ENCODE assay signal across 18 cellular contexts in the genomic region with DNA sequence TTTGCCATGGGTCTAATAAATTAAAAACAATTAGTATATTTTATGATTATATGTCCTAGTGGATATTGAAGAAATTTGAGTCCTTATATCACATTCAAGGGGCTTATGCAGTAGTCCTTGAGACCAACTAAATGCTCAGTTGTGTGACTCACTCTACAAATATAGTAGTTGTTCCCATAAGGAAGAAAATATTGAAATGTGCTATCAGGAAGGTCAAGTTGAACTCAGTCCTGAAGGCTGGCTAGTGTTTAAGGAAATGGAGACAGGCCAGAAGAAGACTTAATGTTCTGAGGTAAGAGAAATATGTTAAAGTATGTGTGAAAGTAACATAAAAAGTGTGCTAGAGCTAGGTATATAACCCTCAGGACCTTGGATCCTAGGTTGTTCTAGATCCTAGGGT.
"Had no signal": no experiment of that assay in that cellular context is flagged by ENCODE, and none has a peak within 500 bp of the region (broad histone marks: within the 10 kb centered on the region; RNA-seq: fewer than 3 reads in every experiment).

No MANE protein-coding gene starts in this region.

- DNase-seq: activated CD4-positive, alpha-beta memory T cell treated with anti-CD3 and anti-CD28 coated beads for 36 hours; activated CD4-positive, alpha-beta T cell treated with anti-CD3 and anti-CD28 coated beads for 1 hour; activated CD8-positive, alpha-beta memory T cell treated with anti-CD3 and anti-CD28 coated beads, Interleukin-2, amount 10 ng/mL, durations not matched to agents 7 days and 5 days; activated naive CD4-positive, alpha-beta T cell treated with anti-CD3 and anti-CD28 coated beads, Interleukin-2, amount 10 ng/mL, durations not matched to agents 7 days and 5 days; activated T-cell treated with anti-CD3 and anti-CD28 coated beads, Interleukin-2, amount 50 U/mL, for 1 hour; central memory CD4-positive, alpha-beta T cell; cortex of kidney; effector memory CD4-positive, alpha-beta T cell; foreskin keratinocyte; immature natural killer cell; mammary epithelial cell; naive thymus-derived CD4-positive, alpha-beta T cell; stimulated activated CD4-positive, alpha-beta T cell treated with anti-CD3 and anti-CD28 coated beads, Interleukin-15, amount 100 ng/mL, for 24 hours; stimulated activated CD4-positive, alpha-beta T cell treated with anti-CD3 and anti-CD28 coated beads, Interleukin-4, amount 100 ng/mL, for 1 hour; stimulated activated naive CD4-positive, alpha-beta T cell; tibial artery; uterus had no signal

- H3K9me3 ChIP-seq: tibial artery, uterus had no signal

- H3K4me3 ChIP-seq: tibial artery, uterus had no signal

- ATAC-seq: activated CD8-positive, alpha-beta memory T cell treated with anti-CD3 and anti-CD28 coated beads, Interleukin-2, amount 10 ng/mL, durations not matched to agents 7 days and 5 days; foreskin keratinocyte; naive thymus-derived CD4-positive, alpha-beta T cell had no signal

- H3K27ac ChIP-seq: foreskin keratinocyte, tibial artery, uterus, VCaP had no signal

- H3K27me3 ChIP-seq: foreskin keratinocyte, tibial artery, uterus had no signal

- H3K4me1 ChIP-seq: foreskin keratinocyte, tibial artery, uterus had no signal

- H3K36me3 ChIP-seq: tibial artery, uterus had no signal
